In the genomic region with DNA sequence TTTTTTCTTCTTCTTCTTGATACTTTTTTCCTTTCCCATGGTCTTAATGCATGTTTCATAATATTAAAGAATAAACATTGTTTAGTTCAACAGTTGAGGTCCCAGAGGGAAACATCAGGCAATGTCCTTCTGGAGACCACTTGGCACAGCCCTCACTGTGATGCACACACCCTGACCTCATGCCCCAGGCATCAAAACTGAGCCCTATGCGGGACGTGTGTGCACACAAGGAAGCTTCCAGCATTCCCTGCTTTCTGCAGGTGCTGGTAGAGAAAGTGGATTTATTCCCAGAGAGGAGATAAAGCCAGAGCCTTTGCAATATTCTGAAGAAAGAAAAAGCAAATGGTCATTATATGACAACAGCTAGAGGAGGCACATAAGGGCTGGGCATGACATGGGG, we compare ENCODE assay signal across 8 cellular contexts. TPM values are rescaled to one million over a fixed set of nuclear protein-coding genes. Genes with fewer than 3 reads are reported as not detected.
"Had no signal": no experiment of that assay in that cellular context is flagged by ENCODE, and none has a peak within 500 bp of the region (broad histone marks: within the 10 kb centered on the region; RNA-seq: fewer than 3 reads in every experiment).

No MANE protein-coding gene starts in this region.

- H3K4me1 ChIP-seq: HAP-1 had no signal

- H3K4me3 Mint-ChIP-seq: GM23338, H9, HFFc6 had no signal

- H3K4me2 ChIP-seq: GM23338 had no signal

- DNase-seq: GM23248, GOT3, H7, H9, HCEC 1CT, HFFc6 had no signal

- H3K4me3 ChIP-seq: GM23248, GM23338, HAP-1 had no signal

- H3K9me3 Mint-ChIP-seq: GM23338, H9 had no signal

- H3K9me3 ChIP-seq: HAP-1 had no signal

- H3K27ac ChIP-seq: GM23248 had no signal

- H2AFZ ChIP-seq: GM23248, GM23338 had no signal

- H3K36me3 ChIP-seq: HAP-1 had no signal

- H3K9ac ChIP-seq: GM23248 had no signal

- H3K27ac Mint-ChIP-seq: GM23338, H9, HFFc6 had no signal

RNA-seq across cellular contexts. Expression of gene CMKLR1, which starts 16.0 kb away (rescaled TPM):
- total RNA-seq: HFFc6 had no signal
